In genomic region chr5:89418821-89419085, GRCh38 we compare ENCODE assay signal across 21 cellular contexts.
"Had no signal": no experiment of that assay in that cellular context is flagged by ENCODE, and none has a peak within 500 bp of the region (broad histone marks: within the 10 kb centered on the region; RNA-seq: fewer than 3 reads in every experiment).

No MANE protein-coding gene starts in this region.

- H3K27me3 Mint-ChIP-seq: dendritic cell treated with granulocyte-macrophage colony-stimulating factor and Interleukin-4, amounts not matched to agents 40 ng/mL and 50 ng/mL, for 4 days; effector memory CD8-positive, alpha-beta T cell; naive thymus-derived CD8-positive, alpha-beta T cell; stimulated activated naive B cell treated with anti-CD40 and anti-IgM and Interleukin-4, amounts not matched to agents 10 μg/mL and 1 μg/mL and 100 μg/mL, for 72 hours; stimulated activated naive CD8-positive, alpha-beta T cell treated with anti-CD3 and anti-CD28 coated beads, Interleukin-15, amount 100 ng/mL, for 72 hours had no signal

- H3K4me1 ChIP-seq: gastroesophageal sphincter, testis, upper lobe of right lung, vagina had no signal

- H3K4me3 Mint-ChIP-seq: dendritic cell treated with granulocyte-macrophage colony-stimulating factor and Interleukin-4, amounts not matched to agents 40 ng/mL and 50 ng/mL, for 4 days; effector memory CD8-positive, alpha-beta T cell; naive thymus-derived CD8-positive, alpha-beta T cell; stimulated activated naive B cell treated with anti-CD40 and anti-IgM and Interleukin-4, amounts not matched to agents 10 μg/mL and 1 μg/mL and 100 μg/mL, for 72 hours; stimulated activated naive CD8-positive, alpha-beta T cell treated with anti-CD3 and anti-CD28 coated beads, Interleukin-15, amount 100 ng/mL, for 72 hours had no signal

- H3K4me1 Mint-ChIP-seq: stimulated activated naive CD8-positive, alpha-beta T cell treated with anti-CD3 and anti-CD28 coated beads, Interleukin-15, amount 100 ng/mL, for 72 hours had no signal

- H3K27me3 ChIP-seq: esophagus squamous epithelium, gastroesophageal sphincter, testis, tibial nerve, upper lobe of right lung, vagina had no signal

- H3K36me3 ChIP-seq: esophagus squamous epithelium, gastroesophageal sphincter, tibial nerve, upper lobe of right lung, vagina had no signal

- H3K27ac Mint-ChIP-seq: dendritic cell treated with granulocyte-macrophage colony-stimulating factor and Interleukin-4, amounts not matched to agents 40 ng/mL and 50 ng/mL, for 4 days; effector memory CD8-positive, alpha-beta T cell; naive thymus-derived CD8-positive, alpha-beta T cell; stimulated activated naive CD8-positive, alpha-beta T cell treated with anti-CD3 and anti-CD28 coated beads, Interleukin-15, amount 100 ng/mL, for 72 hours had no signal

- H3K4me3 ChIP-seq: esophagus squamous epithelium, gastroesophageal sphincter, testis, tibial nerve, upper lobe of right lung, vagina had no signal

- ATAC-seq: effector memory CD8-positive, alpha-beta T cell; gastroesophageal sphincter; left colon; left ventricle myocardium superior; naive thymus-derived CD8-positive, alpha-beta T cell; right cardiac atrium; stimulated activated naive B cell treated with anti-CD40 and anti-IgM and Interleukin-4, amounts not matched to agents 10 μg/mL and 1 μg/mL and 100 μg/mL, for 72 hours; stimulated activated naive CD8-positive, alpha-beta T cell treated with anti-CD3 and anti-CD28 coated beads, Interleukin-15, amount 100 ng/mL, for 72 hours had no signal

- DNase-seq: effector memory CD8-positive, alpha-beta T cell; esophagus squamous epithelium; foreskin fibroblast; glutamatergic neuron; left colon; left ventricle myocardium superior; naive thymus-derived CD8-positive, alpha-beta T cell; posterior cingulate gyrus; right cardiac atrium; small intestine; stimulated activated CD4-positive, alpha-beta T cell treated with anti-CD3 and anti-CD28 coated beads, Interleukin-4, amount 100 ng/mL, for 1 hour; stimulated activated CD8-positive, alpha-beta memory T cell treated with anti-CD3 and anti-CD28 coated beads, Interleukin-4, amount 100 ng/mL, for 48 hours; stimulated activated naive B cell treated with anti-CD40 and anti-IgM and Interleukin-4, amounts not matched to agents 10 μg/mL and 1 μg/mL and 100 μg/mL, for 72 hours; stimulated activated naive CD8-positive, alpha-beta T cell treated with anti-CD3 and anti-CD28 coated beads, Interleukin-15, amount 100 ng/mL, for 72 hours; testis; upper lobe of right lung had no signal

- H3K9me3 ChIP-seq: esophagus squamous epithelium, testis, upper lobe of right lung, vagina had no signal

- H3K27ac ChIP-seq: epithelial cell of prostate, esophagus squamous epithelium, gastroesophageal sphincter, testis, tibial nerve, upper lobe of right lung, vagina had no signal
